Comparison of ENCODE assay signal across 9 cellular contexts in genomic region chr14:61337893-61338292, GRCh38.
DNase-seq lines count a peak whose midpoint lies in the region; ATAC-seq lines count a peak whose summit lies in the region.
"Had no signal": no experiment of that assay in that cellular context is flagged by ENCODE, and none has a peak within 500 bp of the region (broad histone marks: within the 10 kb centered on the region; RNA-seq: fewer than 3 reads in every experiment).

No MANE protein-coding gene starts in this region.

- H3K4me3 Mint-ChIP-seq in stimulated activated naive CD8-positive, alpha-beta T cell treated with anti-CD3 and anti-CD28 coated beads, Interleukin-15, Interleukin-2, amounts not matched to agents 100 ng/mL and 50 ng/mL, for 24 hours = peak overlapping the region; percentile 61

- peak overlapping the region; percentile 98 for H3K27ac Mint-ChIP-seq in stimulated activated naive CD8-positive, alpha-beta T cell treated with anti-CD3 and anti-CD28 coated beads, Interleukin-15, Interleukin-2, amounts not matched to agents 100 ng/mL and 50 ng/mL, for 24 hours

- H3K9me3 Mint-ChIP-seq in stimulated activated naive CD8-positive, alpha-beta T cell treated with anti-CD3 and anti-CD28 coated beads, Interleukin-15, Interleukin-2, amounts not matched to agents 100 ng/mL and 50 ng/mL, for 24 hours = no peaks in the 10 kb centered on the region

- H3K4me1 Mint-ChIP-seq in stimulated activated naive CD8-positive, alpha-beta T cell treated with anti-CD3 and anti-CD28 coated beads, Interleukin-15, Interleukin-2, amounts not matched to agents 100 ng/mL and 50 ng/mL, for 24 hours (ENCODE audit: low read depth) = peaks cover 96% of the 10 kb centered on the region

- intact Hi-C loops in posterior cingulate gyrus (cut with DNase I) = no loop called here

- H3K36me3 Mint-ChIP-seq in stimulated activated naive CD8-positive, alpha-beta T cell treated with anti-CD3 and anti-CD28 coated beads, Interleukin-15, Interleukin-2, amounts not matched to agents 100 ng/mL and 50 ng/mL, for 24 hours (ENCODE audit: low read depth) = peaks cover 44% of the 10 kb centered on the region

- DNase-seq in T-helper 1 cell (peak; percentile 47 to 85 (median 69)), activated T-cell treated with anti-CD3 and anti-CD28 coated beads for 1 hour (ENCODE audit: low read depth) (peak; percentile 56), posterior cingulate gyrus (no peak), NCI-H1436 (lab: John Stamatoyannopoulos, UW) (no peak), foreskin melanocyte (no peak)
- DNase-seq in effector CD8-positive, alpha-beta T cell (lab: John Stamatoyannopoulos, UW) = peak; percentile 51
- DNase-seq: NCI-H2029 had no signal

- H3K27me3 Mint-ChIP-seq in stimulated activated naive CD8-positive, alpha-beta T cell treated with anti-CD3 and anti-CD28 coated beads, Interleukin-15, Interleukin-2, amounts not matched to agents 100 ng/mL and 50 ng/mL, for 24 hours = no peaks in the 10 kb centered on the region

- ATAC-seq in GM21515 (IDR thresholded peaks at IDR 0.05; ENCODE audit: unreplicated experiment) = no peak

Comparison
In these comparisons a context has a peak if more than half of its experiments do, and no peak if none do; other contexts are left out.
1. DNase-seq: peak in T-helper 1 cell (5 of 5), activated T-cell treated with anti-CD3 and anti-CD28 coated beads for 1 hour (single experiment) and effector CD8-positive, alpha-beta T cell (single experiment); none in posterior cingulate gyrus (0 of 10), NCI-H1436 (single experiment) and foreskin melanocyte (single experiment).